In genomic region chr20:63636752-63637633, GRCh38 we compare ENCODE assay signal across 1 cellular context.
TF ChIP-seq lines count a peak whose summit lies in the region.

No MANE protein-coding gene starts in this region.

TF ChIP-seq in SK-N-SH treated with all-trans-retinoic acid at 6 μM for 48 hours, 23 proteins besides CTCF, POLR2A, EP300 and RAD21 (continued from another document):
- TF ChIP-seq, protein P1, sequence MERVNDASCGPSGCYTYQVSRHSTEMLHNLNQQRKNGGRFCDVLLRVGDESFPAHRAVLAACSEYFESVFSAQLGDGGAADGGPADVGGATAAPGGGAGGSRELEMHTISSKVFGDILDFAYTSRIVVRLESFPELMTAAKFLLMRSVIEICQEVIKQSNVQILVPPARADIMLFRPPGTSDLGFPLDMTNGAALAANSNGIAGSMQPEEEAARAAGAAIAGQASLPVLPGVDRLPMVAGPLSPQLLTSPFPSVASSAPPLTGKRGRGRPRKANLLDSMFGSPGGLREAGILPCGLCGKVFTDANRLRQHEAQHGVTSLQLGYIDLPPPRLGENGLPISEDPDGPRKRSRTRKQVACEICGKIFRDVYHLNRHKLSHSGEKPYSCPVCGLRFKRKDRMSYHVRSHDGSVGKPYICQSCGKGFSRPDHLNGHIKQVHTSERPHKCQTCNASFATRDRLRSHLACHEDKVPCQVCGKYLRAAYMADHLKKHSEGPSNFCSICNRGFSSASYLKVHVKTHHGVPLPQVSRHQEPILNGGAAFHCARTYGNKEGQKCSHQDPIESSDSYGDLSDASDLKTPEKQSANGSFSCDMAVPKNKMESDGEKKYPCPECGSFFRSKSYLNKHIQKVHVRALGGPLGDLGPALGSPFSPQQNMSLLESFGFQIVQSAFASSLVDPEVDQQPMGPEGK (CRISPR knock-in tag; IDR thresholded peaks at IDR 0.05; ENCODE audit: borderline replicate concordance): no peak
